8 cellular contexts compared by ENCODE assay signal in genomic region chr1:10032590-10033358, GRCh38. TPM values are rescaled to one million over a fixed set of nuclear protein-coding genes. Genes with fewer than 3 reads are reported as not detected.
DNase-seq lines count a peak whose midpoint lies in the region; ATAC-seq and TF ChIP-seq lines count a peak whose summit lies in the region.

TSS of gene UBE4B (plus strand) at chr1:10032958. CDS start at chr1:10033671, 713 bp downstream.

- peaks cover 6% of the 10 kb centered on the region for H3K27me3 Mint-ChIP-seq in GM23338 (ENCODE audit: insufficient read depth, low read depth, poor library complexity)
- H3K27me3 Mint-ChIP-seq in activated T-helper 1 cell treated with anti-CD3 and anti-CD28 coated beads, Interleukin-12 subunit alpha, Interleukin-12 subunit beta, Interleukin-2, Interleukin-4 antibody, amounts not matched to agents 30 ng/mL and 10 ng/mL and 1 ng/mL, durations not matched to agents 14 hours and 24 hours and 36 hours (ENCODE audit: insufficient read depth), result peaks cover 2% of the 10 kb centered on the region
- H3K27me3 Mint-ChIP-seq in naive thymus-derived CD4-positive, alpha-beta T cell, result no peaks in the 10 kb centered on the region
- no peaks in the 10 kb centered on the region for H3K27me3 Mint-ChIP-seq in stimulated activated naive B cell treated with anti-CD40 and anti-IgM and Interleukin-4, amounts not matched to agents 10 μg/mL and 1 μg/mL and 100 μg/mL, for 72 hours

- ATAC-seq in GM23338, result peak; percentile 89
- peak; percentile 97 for ATAC-seq in naive thymus-derived CD4-positive, alpha-beta T cell
- ATAC-seq in stimulated activated naive B cell treated with anti-CD40 and anti-IgM and Interleukin-4, amounts not matched to agents 10 μg/mL and 1 μg/mL and 100 μg/mL, for 72 hours (replicated peaks), result peak; percentile 95 to 98

- peaks cover 6% of the 10 kb centered on the region; the same call in 1 of the 2 replicates for H3F3A ChIP-seq in GM23338 (replicated peaks; ENCODE audit: low read depth)

- H3K9me3 ChIP-seq in naive thymus-derived CD4-positive, alpha-beta T cell (ENCODE audit: control insufficient read depth in 2 of 3, low read length in 3 of 3), result no peaks in the 10 kb centered on the region

- H2AFZ ChIP-seq in GM23338, result peak within 1 kb of the TSS; percentile 87

- H3K9me2 ChIP-seq in GM23338 (ENCODE audit: insufficient read depth), result no peaks in the 10 kb centered on the region

- H4K20me1 ChIP-seq in GM23338 (replicated peaks; ENCODE audit: insufficient read depth), result peaks cover 12% of the 10 kb centered on the region; the same call in 1 of the 2 replicates

- peak within 1 kb of the TSS; percentile 85 for H3K4me2 ChIP-seq in GM23338

- peaks cover 4% of the 10 kb centered on the region; the same call in 1 of the 3 replicates for H3K9me3 Mint-ChIP-seq in GM23338
- no peaks in the 10 kb centered on the region for H3K9me3 Mint-ChIP-seq in activated T-helper 1 cell treated with anti-CD3 and anti-CD28 coated beads, Interleukin-12 subunit alpha, Interleukin-12 subunit beta, Interleukin-2, Interleukin-4 antibody, amounts not matched to agents 30 ng/mL and 10 ng/mL and 1 ng/mL, durations not matched to agents 14 hours and 24 hours and 36 hours
- no peaks in the 10 kb centered on the region for H3K9me3 Mint-ChIP-seq in naive thymus-derived CD4-positive, alpha-beta T cell
- no peaks in the 10 kb centered on the region for H3K9me3 Mint-ChIP-seq in stimulated activated naive B cell treated with anti-CD40 and anti-IgM and Interleukin-4, amounts not matched to agents 10 μg/mL and 1 μg/mL and 100 μg/mL, for 72 hours

- H3K4me3 ChIP-seq in GM23338, result peak within 1 kb of the TSS; percentile 81
- H3K4me3 ChIP-seq in naive thymus-derived CD4-positive, alpha-beta T cell (ENCODE audit: low read length), result peak within 1 kb of the TSS; percentile 96

- H3K27me3 ChIP-seq in GM23338 (ENCODE audit: insufficient read depth), result no peaks in the 10 kb centered on the region
- no peaks in the 10 kb centered on the region for H3K27me3 ChIP-seq in naive thymus-derived CD4-positive, alpha-beta T cell (ENCODE audit: control insufficient read depth in 2 of 2, insufficient read depth in 2 of 2, low read length in 2 of 2)

- peaks cover 9% of the 10 kb centered on the region; the same call in 1 of the 2 replicates for H3K4me1 ChIP-seq in GM23338 (ENCODE audit: insufficient read depth)
- H3K4me1 ChIP-seq in naive thymus-derived CD4-positive, alpha-beta T cell (ENCODE audit: control insufficient read depth in 2 of 2, insufficient read depth in 2 of 2, low read length in 2 of 2), result peaks cover 14 to 15% of the 10 kb centered on the region in 2 donors

- POLR2A ChIA-PET in naive thymus-derived CD4-positive, alpha-beta T cell (lab: Charles Lee), result interaction anchor here (0.6 to 1.1 kb wide), 3 partner anchors 89 to 122 kb away, joined by 3 to 6 read pairs (median 3); partner anchors contain the start of genes CTNNBIP1, LZIC and NMNAT1

- TF ChIP-seq CTCF in GM23338 (conservative IDR thresholded peaks at IDR 0.05; ENCODE audit: low read depth in 2 of 2), result peak; percentile 61 to 88

- H3K27ac ChIP-seq in GM23338 (ENCODE audit: low read depth), result peak within 1 kb of the TSS; percentile 99
- H3K27ac ChIP-seq in naive thymus-derived CD4-positive, alpha-beta T cell (ENCODE audit: low read depth, low read length), result peak within 1 kb of the TSS; percentile 94

- peaks cover 8% of the 10 kb centered on the region for H3K4me1 Mint-ChIP-seq in GM23338
- H3K4me1 Mint-ChIP-seq in activated T-helper 1 cell treated with anti-CD3 and anti-CD28 coated beads, Interleukin-12 subunit alpha, Interleukin-12 subunit beta, Interleukin-2, Interleukin-4 antibody, amounts not matched to agents 30 ng/mL and 10 ng/mL and 1 ng/mL, durations not matched to agents 14 hours and 24 hours and 36 hours (ENCODE audit: low read depth), result peaks cover 23% of the 10 kb centered on the region
- H3K4me1 Mint-ChIP-seq in naive thymus-derived CD4-positive, alpha-beta T cell, result peaks cover 20 to 34% (median 28%) of the 10 kb centered on the region in 7 donors
- peaks cover 11 to 27% of the 10 kb centered on the region in 2 donors for H3K4me1 Mint-ChIP-seq in stimulated activated naive B cell treated with anti-CD40 and anti-IgM and Interleukin-4, amounts not matched to agents 10 μg/mL and 1 μg/mL and 100 μg/mL, for 72 hours

- H3K27ac Mint-ChIP-seq in GM23338, result peak within 1 kb of the TSS; percentile 99
- peak within 1 kb of the TSS; percentile 88 for H3K27ac Mint-ChIP-seq in activated T-helper 1 cell treated with anti-CD3 and anti-CD28 coated beads, Interleukin-12 subunit alpha, Interleukin-12 subunit beta, Interleukin-2, Interleukin-4 antibody, amounts not matched to agents 30 ng/mL and 10 ng/mL and 1 ng/mL, durations not matched to agents 14 hours and 24 hours and 36 hours
- H3K27ac Mint-ChIP-seq in naive thymus-derived CD4-positive, alpha-beta T cell, result peak within 1 kb of the TSS; percentile 91 to 98 (median 97)
- H3K27ac Mint-ChIP-seq in stimulated activated naive B cell treated with anti-CD40 and anti-IgM and Interleukin-4, amounts not matched to agents 10 μg/mL and 1 μg/mL and 100 μg/mL, for 72 hours, result peak within 1 kb of the TSS; percentile 96

- H3K79me2 ChIP-seq in GM23338 (replicated peaks; ENCODE audit: insufficient read depth), result peaks cover 44% of the 10 kb centered on the region

- H3K4me3 Mint-ChIP-seq in GM23338, result peak within 1 kb of the TSS; percentile 96
- peak within 1 kb of the TSS; percentile 93 for H3K4me3 Mint-ChIP-seq in activated T-helper 1 cell treated with anti-CD3 and anti-CD28 coated beads, Interleukin-12 subunit alpha, Interleukin-12 subunit beta, Interleukin-2, Interleukin-4 antibody, amounts not matched to agents 30 ng/mL and 10 ng/mL and 1 ng/mL, durations not matched to agents 14 hours and 24 hours and 36 hours
- H3K4me3 Mint-ChIP-seq in naive thymus-derived CD4-positive, alpha-beta T cell, result peak within 1 kb of the TSS; percentile 79 to 98 (median 96)
- H3K4me3 Mint-ChIP-seq in stimulated activated naive B cell treated with anti-CD40 and anti-IgM and Interleukin-4, amounts not matched to agents 10 μg/mL and 1 μg/mL and 100 μg/mL, for 72 hours, result peak within 1 kb of the TSS; percentile 94 to 95

- CTCF ChIA-PET in naive thymus-derived CD4-positive, alpha-beta T cell (lab: Charles Lee), result interaction anchor here (1.2 kb wide), 1 partner anchor 158 kb away, joined by 4 read pairs; no protein-coding TSS in a partner anchor

- H3K36me3 ChIP-seq in GM23338 (ENCODE audit: insufficient read depth), result 0 out of 2 replicates have a peak, but pooled peaks cover 4% of the 10 kb centered on the region
- peaks cover 0 to 10% (median 0%) of the 10 kb centered on the region in 3 experiments for H3K36me3 ChIP-seq in naive thymus-derived CD4-positive, alpha-beta T cell (ENCODE audit: control insufficient read depth in 2 of 3, insufficient read depth in 3 of 3, low read length in 3 of 3)

- peaks cover 19% of the 10 kb centered on the region for H3K36me3 Mint-ChIP-seq in GM23338 (ENCODE audit: low read depth)
- peaks cover 4% of the 10 kb centered on the region for H3K36me3 Mint-ChIP-seq in activated T-helper 1 cell treated with anti-CD3 and anti-CD28 coated beads, Interleukin-12 subunit alpha, Interleukin-12 subunit beta, Interleukin-2, Interleukin-4 antibody, amounts not matched to agents 30 ng/mL and 10 ng/mL and 1 ng/mL, durations not matched to agents 14 hours and 24 hours and 36 hours (ENCODE audit: low read depth)
- peaks cover 0 to 4% (median 0%) of the 10 kb centered on the region in 5 donors for H3K36me3 Mint-ChIP-seq in naive thymus-derived CD4-positive, alpha-beta T cell
- no peaks in the 10 kb centered on the region for H3K36me3 Mint-ChIP-seq in stimulated activated naive B cell treated with anti-CD40 and anti-IgM and Interleukin-4, amounts not matched to agents 10 μg/mL and 1 μg/mL and 100 μg/mL, for 72 hours

- intact Hi-C loops in activated T-helper 1 cell treated with anti-CD3 and anti-CD28 coated beads, Interleukin-12 subunit alpha, Interleukin-12 subunit beta, Interleukin-2, Interleukin-4 antibody, amounts not matched to agents 30 ng/mL and 10 ng/mL and 1 ng/mL, durations not matched to agents 14 hours and 24 hours and 36 hours (cut with micrococcal nuclease), result loop anchor here (1.0 to 5.0 kb wide), 12 partner anchors 42 to 800 kb away; partner anchors contain the start of genes CLSTN1, CTNNBIP1, H6PD and KIF1B
- intact Hi-C loops in naive thymus-derived CD4-positive, alpha-beta T cell (cut with micrococcal nuclease), result loop anchor here (1.0 to 10.0 kb wide), 24 partner anchors 82 to 1702 kb away; partner anchors contain the start of genes CTNNBIP1 (in 2 of the 2), LZIC (in 2 of the 2), NMNAT1 (in 2 of the 2) and TMEM201 (in 2 of the 2)

- peak; percentile 97 for DNase-seq in EH (ENCODE audit: low read depth)
- DNase-seq in GM23338 (ENCODE audit: low spot score), result peak; percentile 99
- DNase-seq in LHCN-M2 (ENCODE audit: low read depth), result peak; percentile 96
- peak; percentile 96 for DNase-seq in RPMI7951 (ENCODE audit: low read depth)
- DNase-seq in activated T-helper 1 cell treated with anti-CD3 and anti-CD28 coated beads, Interleukin-12 subunit alpha, Interleukin-12 subunit beta, Interleukin-2, Interleukin-4 antibody, amounts not matched to agents 30 ng/mL and 10 ng/mL and 1 ng/mL, durations not matched to agents 14 hours and 24 hours and 36 hours (ENCODE audit: low spot score), result peak; percentile 99
- peak; percentile 97 for DNase-seq in fibroblast of gingiva (ENCODE audit: low read depth)
- DNase-seq in naive thymus-derived CD4-positive, alpha-beta T cell, result peak; percentile 98 to 100 (median 99)
- peak; percentile 99 for DNase-seq in stimulated activated naive B cell treated with anti-CD40 and anti-IgM and Interleukin-4, amounts not matched to agents 10 μg/mL and 1 μg/mL and 100 μg/mL, for 72 hours

TF ChIP-seq in GM23338, 12 proteins besides CTCF, POLR2A, EP300 and RAD21 (continues in another document):
- TF ChIP-seq STAT1 (IDR thresholded peaks at IDR 0.05; ENCODE audit: unreplicated experiment), result no peak

RNA-seq across cellular contexts. Expression of gene UBE4B, which starts in this region (rescaled TPM):
- total RNA-seq in GM23338 (2014; rRNA removed; shearing (Covaris generic)), result 76.5 and 115 TPM in 2 replicates
- 27.9 and 28.4 TPM in 2 replicates for polyA plus RNA-seq in GM23338 (2016; fragmentation: Nextera tagmentation; extraction: Ambion mirVana)
- total RNA-seq in LHCN-M2 (2014; rRNA removed), result 24.7 and 27.6 TPM in 2 replicates
- 16.1 TPM for polyA plus RNA-seq in LHCN-M2 (2012)
- total RNA-seq in RPMI7951 (2014; rRNA removed; shearing (Covaris generic)), result 29.1 and 33.5 TPM in 2 replicates
- 31.3 and 32.5 TPM in 2 replicates for total RNA-seq in activated T-helper 1 cell treated with anti-CD3 and anti-CD28 coated beads, Interleukin-12 subunit alpha, Interleukin-12 subunit beta, Interleukin-2, Interleukin-4 antibody, amounts not matched to agents 30 ng/mL and 10 ng/mL and 1 ng/mL, durations not matched to agents 14 hours and 24 hours and 36 hours
- total RNA-seq in naive thymus-derived CD4-positive, alpha-beta T cell, result 10 to 100 TPM; 37.9 to 48.3 (median 39.3) TPM
- 10 to 100 TPM in 1 of 2 donors, 1 to 10 TPM in 1; 7.5 to 10.8 TPM for polyA plus RNA-seq in naive thymus-derived CD4-positive, alpha-beta T cell

Comparison
In these comparisons a context has a peak if more than half of its experiments do, and no peak if none do; other contexts are left out.
1. Peak in every context shown above with its lines: DNase-seq, ATAC-seq, H3K4me3 ChIP-seq and H3K27ac ChIP-seq.